2 cellular contexts compared by ENCODE assay signal in the genomic region with DNA sequence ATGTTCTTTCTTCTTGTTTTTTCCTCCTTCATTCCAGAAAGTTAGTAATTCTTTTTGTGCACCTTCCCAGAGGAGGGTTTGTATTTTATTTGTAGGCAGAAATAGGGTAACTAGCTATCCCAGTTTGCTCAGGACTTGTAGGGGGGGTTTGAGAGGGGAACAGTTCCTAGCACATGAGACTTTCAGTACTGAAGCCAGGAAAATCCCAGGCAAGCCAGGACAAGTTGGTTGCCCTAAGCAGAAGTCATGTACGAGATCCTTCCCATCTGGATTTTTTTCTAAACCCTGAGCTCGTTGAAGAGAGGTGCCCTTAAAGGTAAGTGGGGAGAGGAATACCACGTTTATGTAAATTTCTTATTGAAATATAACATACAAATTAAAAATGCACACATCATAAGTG.
TF ChIP-seq lines count a peak whose summit lies in the region.

No MANE protein-coding gene starts in this region.

TF ChIP-seq in A549, 52 proteins besides CTCF, POLR2A, EP300 and RAD21 (continued from another document):
- TF ChIP-seq HOXA7 (CRISPR knock-in tag; IDR thresholded peaks at IDR 0.05), result no peak
- TF ChIP-seq SMC3 (IDR thresholded peaks at IDR 0.05), result no peak
- TF ChIP-seq, protein P1, sequence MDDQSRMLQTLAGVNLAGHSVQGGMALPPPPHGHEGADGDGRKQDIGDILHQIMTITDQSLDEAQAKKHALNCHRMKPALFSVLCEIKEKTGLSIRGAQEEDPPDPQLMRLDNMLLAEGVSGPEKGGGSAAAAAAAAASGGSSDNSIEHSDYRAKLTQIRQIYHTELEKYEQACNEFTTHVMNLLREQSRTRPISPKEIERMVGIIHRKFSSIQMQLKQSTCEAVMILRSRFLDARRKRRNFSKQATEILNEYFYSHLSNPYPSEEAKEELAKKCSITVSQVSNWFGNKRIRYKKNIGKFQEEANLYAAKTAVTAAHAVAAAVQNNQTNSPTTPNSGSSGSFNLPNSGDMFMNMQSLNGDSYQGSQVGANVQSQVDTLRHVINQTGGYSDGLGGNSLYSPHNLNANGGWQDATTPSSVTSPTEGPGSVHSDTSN (IDR thresholded peaks at IDR 0.05), result no peak
- TF ChIP-seq GATA3 (IDR thresholded peaks at IDR 0.05; ENCODE audit: borderline replicate concordance), result no peak
- no peak for TF ChIP-seq NR3C1 (IDR thresholded peaks at IDR 0.05)
- TF ChIP-seq, protein P2, sequence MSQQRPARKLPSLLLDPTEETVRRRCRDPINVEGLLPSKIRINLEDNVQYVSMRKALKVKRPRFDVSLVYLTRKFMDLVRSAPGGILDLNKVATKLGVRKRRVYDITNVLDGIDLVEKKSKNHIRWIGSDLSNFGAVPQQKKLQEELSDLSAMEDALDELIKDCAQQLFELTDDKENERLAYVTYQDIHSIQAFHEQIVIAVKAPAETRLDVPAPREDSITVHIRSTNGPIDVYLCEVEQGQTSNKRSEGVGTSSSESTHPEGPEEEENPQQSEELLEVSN (IDR thresholded peaks at IDR 0.05; ENCODE audit: borderline replicate concordance, low read depth), result no peak

TF ChIP-seq in IMR-90, 13 proteins besides CTCF, POLR2A, EP300 and RAD21 (continued from another document):
- TF ChIP-seq ELK1 (IDR thresholded peaks at IDR 0.05; ENCODE audit: borderline replicate concordance, low read depth, low read length) (no peak), MAZ (IDR thresholded peaks at IDR 0.05; ENCODE audit: borderline replicate concordance, low read depth, low read length) (no peak), CHD1 (IDR thresholded peaks at IDR 0.05; ENCODE audit: low read depth, low read length) (no peak), SMC3 (IDR thresholded peaks at IDR 0.05; ENCODE audit: low read depth, low read length) (no peak), USF2 (IDR thresholded peaks at IDR 0.05; ENCODE audit: low read depth, low read length) (no peak), MAFK (IDR thresholded peaks at IDR 0.05; ENCODE audit: low read depth, low read length) (no peak), CEBPB (IDR thresholded peaks at IDR 0.05; ENCODE audit: low read depth, low read length) (no peak)
